10 cellular contexts compared by ENCODE assay signal in genomic region chr9:126986506-126986951, GRCh38.
DNase-seq lines count a peak whose midpoint lies in the region; ATAC-seq and TF ChIP-seq lines count a peak whose summit lies in the region.
"Had no signal": no experiment of that assay in that cellular context is flagged by ENCODE, and none has a peak within 500 bp of the region (broad histone marks: within the 10 kb centered on the region; RNA-seq: fewer than 3 reads in every experiment).

No MANE protein-coding gene starts in this region.

- 91 to 97% methylated on average over 2 of the region's 2 CpGs for WGBS in tibial nerve, 2 donors

- no peaks in the 10 kb centered on the region for H3K36me3 ChIP-seq in tibial nerve
- H3K36me3 ChIP-seq: uterus had no signal

- peaks cover 48% of the 10 kb centered on the region for H3K27me3 Mint-ChIP-seq in activated CD8-positive, alpha-beta T cell treated with anti-CD3 and anti-CD28 coated beads, Interleukin-2, amount 10 ng/mL, durations not matched to agents 7 days and 5 days (ENCODE audit: low read depth)
- peaks cover 16 to 31% (median 17%) of the 10 kb centered on the region in 3 donors for H3K27me3 Mint-ChIP-seq in immature natural killer cell (ENCODE audit: low read depth in 3 of 3)

- peak; percentile 4 for DNase-seq in AG10803 (ENCODE audit: low read depth)
- DNase-seq in activated CD8-positive, alpha-beta T cell treated with anti-CD3 and anti-CD28 coated beads, Interleukin-2, amount 10 ng/mL, durations not matched to agents 7 days and 5 days, result peak; percentile 55
- DNase-seq in immature natural killer cell, result peak in 1 of 3 donors; percentile 46
- DNase-seq in HEK293T (ENCODE audit: extremely low spot score), result no peak
- no peak for DNase-seq in tibial nerve (ENCODE audit: low spot score in 2 of 2)

- H3K27me3 ChIP-seq in tibial nerve, result no peaks in the 10 kb centered on the region
- H3K27me3 ChIP-seq: uterus had no signal

- H3K9me3 ChIP-seq in tibial nerve, result peaks cover 0 to 5% (median 0%) of the 10 kb centered on the region in 4 donors
- H3K9me3 ChIP-seq: uterus had no signal

- no peak overlapping the region for H3K4me3 ChIP-seq in AG10803 (ENCODE audit: low read length)
- H3K4me3 ChIP-seq in tibial nerve, result no peak overlapping the region
- H3K4me3 ChIP-seq: uterus had no signal

- POLR2A ChIA-PET in activated CD8-positive, alpha-beta T cell treated with anti-CD3 and anti-CD28 coated beads, Interleukin-2, amount 10 ng/mL, durations not matched to agents 7 days and 5 days (lab: Charles Lee), result interaction anchor here (0.6 to 2.5 kb wide), 5 partner anchors 19 to 199 kb away, joined by 3 to 21 read pairs (median 3); partner anchors contain the start of gene ZBTB34
- POLR2A ChIA-PET in HEK293T (lab: Yijun Ruan, JAX), result no interaction called here

- ATAC-seq in HG03196 (IDR thresholded peaks at IDR 0.05; ENCODE audit: unreplicated experiment), result peak; percentile 5
- peak; percentile 61 for ATAC-seq in activated CD8-positive, alpha-beta T cell treated with anti-CD3 and anti-CD28 coated beads, Interleukin-2, amount 10 ng/mL, durations not matched to agents 7 days and 5 days
- ATAC-seq in GM18909 (IDR thresholded peaks at IDR 0.05; ENCODE audit: poor library complexity, unreplicated experiment), result no peak
- ATAC-seq in GM18867 (IDR thresholded peaks at IDR 0.05; ENCODE audit: unreplicated experiment), result no peak
- ATAC-seq: Panc1 had no signal

- H3K4me3 Mint-ChIP-seq in activated CD8-positive, alpha-beta T cell treated with anti-CD3 and anti-CD28 coated beads, Interleukin-2, amount 10 ng/mL, durations not matched to agents 7 days and 5 days, result peak overlapping the region; percentile 47
- peak overlapping the region; percentile 73 to 81 (median 78) for H3K4me3 Mint-ChIP-seq in immature natural killer cell

- no peak overlapping the region for H3K27ac ChIP-seq in tibial nerve
- H3K27ac ChIP-seq: uterus had no signal

- H3K9me3 Mint-ChIP-seq in activated CD8-positive, alpha-beta T cell treated with anti-CD3 and anti-CD28 coated beads, Interleukin-2, amount 10 ng/mL, durations not matched to agents 7 days and 5 days (ENCODE audit: insufficient read depth), result peaks cover 7% of the 10 kb centered on the region
- peaks cover 0 to 3% (median 0%) of the 10 kb centered on the region in 6 donors for H3K9me3 Mint-ChIP-seq in immature natural killer cell

- TF ChIP-seq POLR2A in tibial nerve (IDR thresholded peaks at IDR 0.05), result no peak

- CTCF ChIA-PET in activated CD8-positive, alpha-beta T cell treated with anti-CD3 and anti-CD28 coated beads, Interleukin-2, amount 10 ng/mL, durations not matched to agents 7 days and 5 days (lab: Charles Lee), result interaction anchor here (0.7 to 2.9 kb wide), 21 partner anchors 13 to 214 kb away, joined by 3 to 29 read pairs (median 5); no protein-coding TSS in a partner anchor
- CTCF ChIA-PET in HEK293T (lab: Yijun Ruan, JAX), result no interaction called here

- TF ChIP-seq CTCF in AG10803 (conservative IDR thresholded peaks at IDR 0.05; ENCODE audit: low read length) (no peak), tibial nerve (IDR thresholded peaks at IDR 0.05) (no peak)

- peaks cover 48% of the 10 kb centered on the region for H3K4me1 Mint-ChIP-seq in activated CD8-positive, alpha-beta T cell treated with anti-CD3 and anti-CD28 coated beads, Interleukin-2, amount 10 ng/mL, durations not matched to agents 7 days and 5 days (ENCODE audit: low read depth)
- peaks cover 78 to 81% of the 10 kb centered on the region in 2 donors for H3K4me1 Mint-ChIP-seq in immature natural killer cell

- H3K36me3 Mint-ChIP-seq in activated CD8-positive, alpha-beta T cell treated with anti-CD3 and anti-CD28 coated beads, Interleukin-2, amount 10 ng/mL, durations not matched to agents 7 days and 5 days (ENCODE audit: low read depth), result peaks cover 32% of the 10 kb centered on the region
- peaks cover 7 to 9% (median 7%) of the 10 kb centered on the region in 3 donors for H3K36me3 Mint-ChIP-seq in immature natural killer cell

- H3K4me1 ChIP-seq in tibial nerve, result peaks cover 0 to 48% (median 14%) of the 10 kb centered on the region in 4 donors
- H3K4me1 ChIP-seq: uterus had no signal

- no peak for TF ChIP-seq EP300 in tibial nerve (IDR thresholded peaks at IDR 0.05)

- peak overlapping the region; percentile 78 for H3K27ac Mint-ChIP-seq in activated CD8-positive, alpha-beta T cell treated with anti-CD3 and anti-CD28 coated beads, Interleukin-2, amount 10 ng/mL, durations not matched to agents 7 days and 5 days
- peak overlapping the region; percentile 79 to 96 (median 84) for H3K27ac Mint-ChIP-seq in immature natural killer cell

TF ChIP-seq in HEK293T, 16 proteins besides CTCF, POLR2A, EP300 and RAD21:
- TF ChIP-seq CTBP1 (IDR thresholded peaks at IDR 0.05; ENCODE audit: borderline replicate concordance) (no peak), FOXM1 (IDR thresholded peaks at IDR 0.05; ENCODE audit: borderline replicate concordance) (no peak), FOXK2 (IDR thresholded peaks at IDR 0.05) (no peak), SUZ12 (IDR thresholded peaks at IDR 0.05) (no peak)
TF ChIP-seq in HEK293T: peak in this region for 0.

Comparison
In these comparisons a context has a peak if more than half of its experiments do, and no peak if none do; other contexts are left out.
1. DNase-seq: peak in AG10803 (single experiment) and activated CD8-positive, alpha-beta T cell treated with anti-CD3 and anti-CD28 coated beads, Interleukin-2, amount 10 ng/mL, durations not matched to agents 7 days and 5 days (single experiment); none in HEK293T (single experiment) and tibial nerve (0 of 2).
2. ATAC-seq: peak in HG03196 (single experiment) and activated CD8-positive, alpha-beta T cell treated with anti-CD3 and anti-CD28 coated beads, Interleukin-2, amount 10 ng/mL, durations not matched to agents 7 days and 5 days (single experiment); none in GM18909 (single experiment) and GM18867 (single experiment).